Comparison of ENCODE assay signal across 8 cellular contexts in the genomic region with DNA sequence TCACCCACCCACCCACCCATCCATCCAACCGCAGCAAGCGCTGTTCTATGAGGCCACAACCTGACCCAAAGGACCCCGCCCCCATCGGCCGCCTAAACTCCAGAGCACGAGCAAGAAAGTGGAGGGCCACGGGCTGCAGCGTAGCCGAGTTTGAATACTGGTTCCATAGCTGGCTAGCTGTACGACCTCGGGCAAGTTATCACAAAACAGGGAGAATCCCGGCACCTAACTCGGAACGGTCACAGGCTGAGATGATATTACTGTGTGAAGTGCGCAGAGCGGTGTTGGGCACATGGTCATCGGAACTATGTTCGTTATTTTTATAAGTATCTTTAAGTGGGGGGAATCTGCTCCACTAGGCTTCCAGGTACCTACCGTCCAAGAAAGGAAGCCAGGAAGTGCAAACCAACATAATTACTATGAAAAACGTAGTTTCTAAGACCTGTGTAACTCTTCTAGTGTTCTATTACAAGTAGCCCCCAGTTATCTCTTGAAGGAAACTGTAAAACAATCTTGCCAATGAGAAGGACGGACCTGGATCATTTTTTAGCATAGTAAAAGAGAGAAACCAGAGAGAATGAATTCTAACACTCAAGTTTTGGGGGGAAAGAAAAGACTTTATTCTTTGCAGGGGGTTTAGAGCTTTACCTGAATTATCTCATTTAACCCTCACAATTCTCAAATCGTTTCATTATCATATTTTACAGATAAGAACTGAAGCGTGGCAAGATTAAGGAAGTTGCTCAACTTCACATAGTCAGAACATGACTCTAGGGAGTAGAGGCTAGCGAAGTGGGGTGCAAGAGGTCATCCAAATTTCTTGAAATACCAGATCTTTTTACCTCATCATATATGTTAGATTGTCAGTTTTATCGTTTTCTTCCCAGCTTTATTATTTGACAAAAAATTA. TPM values are rescaled to one million over a fixed set of nuclear protein-coding genes. Genes with fewer than 3 reads are reported as not detected.
A peak's percentile ranks its signal among the peaks of the same experiment; 100 is the strongest.
DNase-seq lines count a peak whose midpoint lies in the region; ATAC-seq, FAIRE-seq and TF ChIP-seq lines count a peak whose summit lies in the region.

No MANE protein-coding gene starts in this region.

- CTCF ChIA-PET in HEK293 (lab: Yijun Ruan, JAX) = interaction anchor here (0.6 to 1.4 kb wide), 3 partner anchors 13 to 338 kb away, joined by 3 to 7 read pairs (median 3); a partner anchor contains a TSS
- CTCF ChIA-PET in GM12878 (lab: Yijun Ruan, JAX) = interaction anchor here (0.9 to 4.0 kb wide), 4 partner anchors 10 to 333 kb away, joined by 3 to 18 read pairs (median 6); a partner anchor contains a TSS

- H3K9ac ChIP-seq in GM12878 (ENCODE audit: control insufficient read depth, insufficient read depth, low read length) (peak overlapping the region; percentile 70), subcutaneous abdominal adipose tissue (ENCODE audit: low read length in 5 of 5) (peak overlapping the region; percentile 15 to 84 (median 57))

- H2AFZ ChIP-seq in GM12878 (ENCODE audit: control insufficient read depth, low read depth, low read length) = peak overlapping the region; percentile 84

- peaks cover 21% of the 10 kb centered on the region for H3K79me2 ChIP-seq in GM12878 (ENCODE audit: control insufficient read depth, insufficient read depth, low read length)

- TF ChIP-seq RAD21 in GM12878 (IDR thresholded peaks at IDR 0.05; ENCODE audit: insufficient read depth, low read depth, low read length) = no peak

- TF ChIP-seq EP300 in GM12878 (IDR thresholded peaks at IDR 0.05; ENCODE audit: borderline replicate concordance in 1 of 2, control insufficient read depth in 1 of 2, low read depth in 2 of 2, low read length in 2 of 2) = no peak

- H3K27me3 ChIP-seq in GM12878 (replicated peaks in 1 of 2; ENCODE audit: control insufficient read depth in 2 of 2, insufficient read depth in 2 of 2, low read length in 1 of 2) (no peaks in the 10 kb centered on the region), subcutaneous abdominal adipose tissue (ENCODE audit: control insufficient read depth in 5 of 5, insufficient read depth in 4 of 5, low read length in 5 of 5) (no peaks in the 10 kb centered on the region)

- TF ChIP-seq CTCF in HEK293 (tag by site-specific recombination; IDR thresholded peaks at IDR 0.05) = no peak
- TF ChIP-seq CTCF in GM12878 (IDR thresholded peaks at IDR 0.05 in 2 of 3, conservative IDR thresholded peaks at IDR 0.05 in 1 of 3; ENCODE audit: control insufficient read depth in 2 of 3, extremely low read depth in 1 of 3, insufficient read depth in 1 of 3, low read depth in 3 of 3, low read length in 3 of 3) = no peak

- SMC1A ChIA-PET in GM12878 (lab: Charles Lee; ENCODE audit: uncharacterized antibody, unreplicated experiment) = interaction anchor here (0.8 to 1.4 kb wide), 4 partner anchors 9 to 80 kb away, joined by 3 to 4 read pairs (median 4); no protein-coding TSS in a partner anchor

- peak; percentile 65 for ATAC-seq in GM12878

- POLR2A ChIA-PET in HEK293 (lab: Yijun Ruan, JAX) (interaction anchor here (0.9 to 1.8 kb wide), 3 partner anchors 14 to 371 kb away, joined by 4 to 14 read pairs (median 9); a partner anchor contains a TSS), GM12878 (lab: Charles Lee) (interaction anchor here (4.2 kb wide), 1 partner anchor 13 kb away, joined by 28 read pairs; a partner anchor contains a TSS)

- BruUV-seq in GM12878 (replicated peaks; lab: Mats Ljungman, UMichigan) = TSS peak; percentile 94

- TF ChIP-seq POLR2A in GM12878 (IDR thresholded peaks at IDR 0.05; ENCODE audit: low read depth, low read length) = no peak

- DNase-seq in NCI-H1092 treated with DMSO at 0.1 percent for 48 hours (lab: John Stamatoyannopoulos, UW) = peak; percentile 74
- no peak for DNase-seq in NCI-H1092 (lab: John Stamatoyannopoulos, UW)
- DNase-seq in NCI-H226 = peak; percentile 60
- DNase-seq in GM12878 (ENCODE audit: low read depth, low spot score) = no peak
- DNase-seq in kidney tubule cell (ENCODE audit: low spot score) = peak; percentile 26
- DNase-seq in D341Med (ENCODE audit: low spot score) = no peak

- WGBS in GM12878 (ENCODE audit: insufficient coverage, insufficient replicate concordance, low lambda C conversion rate, missing lambda C conversion rate) = under 1% methylated on average over 23 of the region's 25 CpGs

- no peak for FAIRE-seq in GM12878 (lab: Jason Lieb, UNC)

- H3K27ac ChIP-seq in HEK293 (ENCODE audit: extremely low read depth, low read depth, low read length) = 0 out of 2 replicates have a peak overlapping the region, but pooled peaks have one; percentile 26
- peak overlapping the region; percentile 80 for H3K27ac ChIP-seq in GM12878 (ENCODE audit: control insufficient read depth, insufficient read depth)
- H3K27ac ChIP-seq in subcutaneous abdominal adipose tissue (ENCODE audit: low read depth, low read length) = peak overlapping the region; percentile 82

- no peaks in the 10 kb centered on the region for H3K9me3 ChIP-seq in HEK293 (ENCODE audit: control insufficient read depth, insufficient read depth, low read depth, low read length)
- H3K9me3 ChIP-seq in GM12878 (replicated peaks; ENCODE audit: control insufficient read depth, insufficient read depth, low read length) = no peaks in the 10 kb centered on the region
- no peaks in the 10 kb centered on the region for H3K9me3 ChIP-seq in subcutaneous abdominal adipose tissue (ENCODE audit: control insufficient read depth in 5 of 5, low read length in 5 of 5)

- H4K20me1 ChIP-seq in GM12878 (ENCODE audit: control insufficient read depth, insufficient read depth) = no peaks in the 10 kb centered on the region

- peak overlapping the region; percentile 87 for H3K4me2 ChIP-seq in GM12878 (ENCODE audit: control insufficient read depth, insufficient read depth)

- H3K4me1 ChIP-seq in HEK293 (ENCODE audit: control insufficient read depth, insufficient read depth, low read length) (peaks cover 4% of the 10 kb centered on the region; the same call in 1 of the 2 replicates), GM12878 (ENCODE audit: control insufficient read depth, insufficient read depth, low read length) (peaks cover 3% of the 10 kb centered on the region; the same call in 1 of the 2 replicates), subcutaneous abdominal adipose tissue (ENCODE audit: control insufficient read depth in 5 of 5, insufficient read depth in 5 of 5, low read length in 5 of 5) (peaks cover 6 to 33% (median 31%) of the 10 kb centered on the region in 5 donors)

- in situ Hi-C loops in GM12878 (cut with MboI) = no loop called here

- peaks cover 0 to 45% of the 10 kb centered on the region in 2 experiments; a peak in 1 of 3 replicates for H3K36me3 ChIP-seq in HEK293 (ENCODE audit: control insufficient read depth in 2 of 2, insufficient read depth in 1 of 2, low read length in 2 of 2)
- H3K36me3 ChIP-seq in GM12878 (ENCODE audit: control insufficient read depth in 2 of 2, insufficient read depth in 2 of 2, low read length in 1 of 2) = peaks cover 4 to 16% of the 10 kb centered on the region in 2 experiments
- H3K36me3 ChIP-seq in subcutaneous abdominal adipose tissue (ENCODE audit: control insufficient read depth in 5 of 5, insufficient read depth in 5 of 5, low read length in 5 of 5) = peaks cover 11 to 30% (median 14%) of the 10 kb centered on the region in 5 donors

- H3K4me3 ChIP-seq in HEK293 (ENCODE audit: low read depth, low read length) = peak overlapping the region; percentile 96
- H3K4me3 ChIP-seq in GM12878 = peak overlapping the region; percentile 82
- peak overlapping the region; percentile 76 to 96 (median 93) for H3K4me3 ChIP-seq in subcutaneous abdominal adipose tissue (ENCODE audit: low read depth in 1 of 5, low read length in 5 of 5)

- RAD21 ChIA-PET in GM12878 (lab: Charles Lee; ENCODE audit: unreplicated experiment) = interaction anchor here (0.6 to 1.7 kb wide), 4 partner anchors 10 to 371 kb away, joined by 3 to 7 read pairs (median 4); a partner anchor contains a TSS

- intact Hi-C loops in GM12878 (cut with micrococcal nuclease; ENCODE audit: unreplicated experiment) = no loop called here

RNA-seq across cellular contexts. Expression of a gene that starts 0.7 kb away (rescaled TPM):
- total RNA-seq in GM12878 (2013; cell fraction: nucleolus; rRNA removed) = 12.0 TPM in 2 replicates
- total RNA-seq in GM12878 (2014; rRNA removed) (24.5 and 26.4 TPM in 2 replicates), GM12878 (2014; rRNA removed; fragmentation: Illumina TruSeq; extraction: Trizol) (27.4 and 29.3 TPM in 2 replicates), GM12878 (2021) (23.8 and 25.6 TPM in 2 replicates)
- polyA plus RNA-seq in GM12878 (2011; ENCODE audit: low read depth) = 10.0 TPM
- polyA plus RNA-seq in GM12878 (2011; rRNA removed) (27.6 and 29.3 TPM in 2 replicates), GM12878 (2014; fragmentation: Illumina TruSeq; extraction: Trizol) (36.5 and 46.4 TPM in 2 replicates), GM12878 (2014; fragmentation: Nextera tagmentation; extraction: Ambion mirVana) (10 to 100 TPM; 10.9 to 15.8 TPM), GM12878 (2014; rRNA removed) (22.9 and 24.0 TPM in 2 replicates), GM12878 (2016; fragmentation: Nextera tagmentation; extraction: Ambion mirVana) (10 to 100 TPM; 25.0 to 27.1 TPM)
- 23.4 and 26.1 TPM in 2 replicates for polyA plus RNA-seq in GM12878 (2011; cell fraction: cytosol; rRNA removed)
- 21.7 and 32.2 TPM in 2 replicates for polyA plus RNA-seq in GM12878 (2011; cell fraction: nucleus; rRNA removed)
- 12.9 and 13.5 TPM in 2 replicates for polyA plus RNA-seq in GM12878 (2012)
- polyA minus RNA-seq in GM12878 (2011; rRNA and poly(A)+ RNA removed) = 19.8 and 27.7 TPM in 2 replicates
- polyA minus RNA-seq in GM12878 (2011; cell fraction: cytosol; rRNA and poly(A)+ RNA removed) = 9.5 and 12.8 TPM in 2 replicates
- 8.8 and 14.7 TPM in 2 replicates for polyA minus RNA-seq in GM12878 (2011; cell fraction: nucleus; rRNA and poly(A)+ RNA removed)

RNA-seq across cellular contexts. Expression of a gene that starts 14.4 kb away (rescaled TPM):
- total RNA-seq in GM12878 (2013; cell fraction: nucleolus; rRNA removed) = 60.8 and 72.4 TPM in 2 replicates
- total RNA-seq in GM12878 (2014; rRNA removed) = 42.8 and 46.3 TPM in 2 replicates
- total RNA-seq in GM12878 (2014; rRNA removed; fragmentation: Illumina TruSeq; extraction: Trizol) = 50.1 and 54.3 TPM in 2 replicates
- 55.1 and 58.4 TPM in 2 replicates for total RNA-seq in GM12878 (2021)
- polyA plus RNA-seq in GM12878 (2011; ENCODE audit: low read depth) = 21.3 TPM
- polyA plus RNA-seq in GM12878 (2011; rRNA removed) = 76.9 and 80.4 TPM in 2 replicates
- 58.8 and 62.0 TPM in 2 replicates for polyA plus RNA-seq in GM12878 (2011; cell fraction: cytosol; rRNA removed)
- 65.3 and 75.7 TPM in 2 replicates for polyA plus RNA-seq in GM12878 (2011; cell fraction: nucleus; rRNA removed)
- polyA plus RNA-seq in GM12878 (2012) = 34.3 and 39.8 TPM in 2 replicates
- polyA plus RNA-seq in GM12878 (2014; fragmentation: Illumina TruSeq; extraction: Trizol) = 55.1 and 70.4 TPM in 2 replicates
- polyA plus RNA-seq in GM12878 (2014; fragmentation: Nextera tagmentation; extraction: Ambion mirVana) = 10 to 100 TPM in 1 of 2 experiments, 1 to 10 TPM in 1; 9.3 to 20.4 TPM
- 46.9 and 48.3 TPM in 2 replicates for polyA plus RNA-seq in GM12878 (2014; rRNA removed)
- 10 to 100 TPM; 89.3 to 89.7 TPM for polyA plus RNA-seq in GM12878 (2016; fragmentation: Nextera tagmentation; extraction: Ambion mirVana)
- 64.3 and 74.9 TPM in 2 replicates for polyA minus RNA-seq in GM12878 (2011; rRNA and poly(A)+ RNA removed)
- polyA minus RNA-seq in GM12878 (2011; cell fraction: cytosol; rRNA and poly(A)+ RNA removed) = 22.2 and 29.7 TPM in 2 replicates
- polyA minus RNA-seq in GM12878 (2011; cell fraction: nucleus; rRNA and poly(A)+ RNA removed) = 55.5 and 84.3 TPM in 2 replicates

RNA-seq across cellular contexts. Expression of a gene that starts 18.2 kb away (rescaled TPM):
- not detected in 2 replicates for total RNA-seq in GM12878 (2013; cell fraction: nucleolus; rRNA removed)
- total RNA-seq in GM12878 (2014; rRNA removed) (not detected in 2 replicates), GM12878 (2014; rRNA removed; fragmentation: Illumina TruSeq; extraction: Trizol) (not detected in 2 replicates), GM12878 (2021) (0.15 and 0.35 TPM in 2 replicates)
- polyA plus RNA-seq in GM12878 (2011; ENCODE audit: low read depth) = not detected
- polyA plus RNA-seq in GM12878 (2011; rRNA removed) (not detected in 2 replicates), GM12878 (2014; fragmentation: Illumina TruSeq; extraction: Trizol) (not detected in 2 replicates), GM12878 (2014; fragmentation: Nextera tagmentation; extraction: Ambion mirVana) (not detected), GM12878 (2014; rRNA removed) (not detected in 2 replicates), GM12878 (2016; fragmentation: Nextera tagmentation; extraction: Ambion mirVana) (not detected)
- polyA plus RNA-seq in GM12878 (2011; cell fraction: cytosol; rRNA removed) = not detected in 2 replicates
- not detected in 2 replicates for polyA plus RNA-seq in GM12878 (2011; cell fraction: nucleus; rRNA removed)
- polyA plus RNA-seq in GM12878 (2012) = not detected in 2 replicates
- polyA minus RNA-seq in GM12878 (2011; rRNA and poly(A)+ RNA removed) = not detected in 2 replicates
- polyA minus RNA-seq in GM12878 (2011; cell fraction: cytosol; rRNA and poly(A)+ RNA removed) = not detected in 2 replicates
- not detected in 2 replicates for polyA minus RNA-seq in GM12878 (2011; cell fraction: nucleus; rRNA and poly(A)+ RNA removed)

RNA-seq across cellular contexts. Expression of a gene that starts 49.6 kb away (rescaled TPM):
- total RNA-seq in GM12878 (2013; cell fraction: nucleolus; rRNA removed) = not detected in 2 replicates
- total RNA-seq in GM12878 (2014; rRNA removed) (not detected in 2 replicates), GM12878 (2014; rRNA removed; fragmentation: Illumina TruSeq; extraction: Trizol) (not detected in 2 replicates), GM12878 (2021) (not detected in 2 replicates)
- not detected for polyA plus RNA-seq in GM12878 (2011; ENCODE audit: low read depth)
- polyA plus RNA-seq in GM12878 (2011; rRNA removed) (not detected in 2 replicates), GM12878 (2014; fragmentation: Illumina TruSeq; extraction: Trizol) (not detected in 2 replicates), GM12878 (2014; fragmentation: Nextera tagmentation; extraction: Ambion mirVana) (not detected), GM12878 (2014; rRNA removed) (not detected in 2 replicates), GM12878 (2016; fragmentation: Nextera tagmentation; extraction: Ambion mirVana) (not detected)
- not detected in 2 replicates for polyA plus RNA-seq in GM12878 (2011; cell fraction: cytosol; rRNA removed)
- polyA plus RNA-seq in GM12878 (2011; cell fraction: nucleus; rRNA removed) = not detected in 2 replicates
- polyA plus RNA-seq in GM12878 (2012) = not detected in 2 replicates
- not detected in 2 replicates for polyA minus RNA-seq in GM12878 (2011; rRNA and poly(A)+ RNA removed)
- not detected in 2 replicates for polyA minus RNA-seq in GM12878 (2011; cell fraction: cytosol; rRNA and poly(A)+ RNA removed)
- not detected in 2 replicates for polyA minus RNA-seq in GM12878 (2011; cell fraction: nucleus; rRNA and poly(A)+ RNA removed)

RNA-seq across cellular contexts. Expression of a gene that starts 56.2 kb away (rescaled TPM):
- not detected in 2 replicates for total RNA-seq in GM12878 (2013; cell fraction: nucleolus; rRNA removed)
- total RNA-seq in GM12878 (2014; rRNA removed) = not detected in 2 replicates
- not detected in 2 replicates for total RNA-seq in GM12878 (2014; rRNA removed; fragmentation: Illumina TruSeq; extraction: Trizol)
- total RNA-seq in GM12878 (2021) = 1.2 and 1.9 TPM in 2 replicates
- polyA plus RNA-seq in GM12878 (2011; ENCODE audit: low read depth) = not detected
- polyA plus RNA-seq in GM12878 (2011; rRNA removed) = not detected in 2 replicates
- polyA plus RNA-seq in GM12878 (2011; cell fraction: cytosol; rRNA removed) = not detected in 2 replicates
- not detected in 2 replicates for polyA plus RNA-seq in GM12878 (2011; cell fraction: nucleus; rRNA removed)
- not detected in 2 replicates for polyA plus RNA-seq in GM12878 (2012)
- not detected in 2 replicates for polyA plus RNA-seq in GM12878 (2014; fragmentation: Illumina TruSeq; extraction: Trizol)
- not detected for polyA plus RNA-seq in GM12878 (2014; fragmentation: Nextera tagmentation; extraction: Ambion mirVana)
- polyA plus RNA-seq in GM12878 (2014; rRNA removed) = not detected in 2 replicates
- polyA plus RNA-seq in GM12878 (2016; fragmentation: Nextera tagmentation; extraction: Ambion mirVana) = not detected
- polyA minus RNA-seq in GM12878 (2011; rRNA and poly(A)+ RNA removed) = not detected in 2 replicates
- polyA minus RNA-seq in GM12878 (2011; cell fraction: cytosol; rRNA and poly(A)+ RNA removed) = not detected in 2 replicates
- polyA minus RNA-seq in GM12878 (2011; cell fraction: nucleus; rRNA and poly(A)+ RNA removed) = not detected in 2 replicates

Comparison
In these comparisons a context has a peak if more than half of its experiments do, and no peak if none do; other contexts are left out.
1. DNase-seq: peak in NCI-H1092 treated with DMSO at 0.1 percent for 48 hours (single experiment), NCI-H226 (single experiment) and kidney tubule cell (single experiment); none in NCI-H1092 (single experiment), GM12878 (single experiment) and D341Med (single experiment).
2. H3K27ac ChIP-seq: peak in every context shown above with its lines; median percentile 82 in subcutaneous abdominal adipose tissue; 80 in GM12878; 26 in HEK293.
3. Peak in every context shown above with its lines, with median percentiles within 50 percentile points of each other: H3K4me3 ChIP-seq.